In genomic region chr3:150357140-150357539, GRCh38 we compare ENCODE assay signal across 27 cellular contexts.
"Had no signal": no experiment of that assay in that cellular context is flagged by ENCODE, and none has a peak within 500 bp of the region (broad histone marks: within the 10 kb centered on the region; RNA-seq: fewer than 3 reads in every experiment).

No MANE protein-coding gene starts in this region.

- H3K36me3 ChIP-seq: brain microvascular endothelial cell, cardiac muscle cell, MG63, Peyer's patch had no signal

- H3K27me3 ChIP-seq: brain microvascular endothelial cell, cardiac muscle cell, MG63, Peyer's patch had no signal

- H3K27ac ChIP-seq: brain microvascular endothelial cell, cardiac muscle cell, KMS-11, Peyer's patch, RWPE1, VCaP had no signal

- H3K9ac ChIP-seq: KMS-11 had no signal

- DNase-seq: activated CD4-positive, alpha-beta memory T cell treated with anti-CD3 and anti-CD28 coated beads, Interleukin-2, amount 10 ng/mL, durations not matched to agents 7 days and 5 days; activated CD4-positive, alpha-beta T cell treated with anti-CD3 and anti-CD28 coated beads for 36 hours; activated CD4-positive, alpha-beta T cell treated with anti-CD3 and anti-CD28 coated beads, Interleukin-2, amount 50 U/mL, for 1 hour; activated CD4-positive, CD25-positive, alpha-beta regulatory T cell; activated gamma-delta T cell; activated naive CD4-positive, alpha-beta T cell treated with anti-CD3 and anti-CD28 coated beads for 36 hours; activated T-cell treated with anti-CD3 and anti-CD28 coated beads for 4 hours; activated T-cell treated with anti-CD3 and anti-CD28 coated beads, Interleukin-2, amount 50 U/mL, for 48 hours; brain microvascular endothelial cell; MG63; MV-4-11; NCI-H1092 treated with DMSO at 0.1 percent for 48 hours; NCI-H1436; NCI-H1694 treated with DMSO at 0.1 percent for 48 hours; NCI-H2029 treated with DMSO at 0.1 percent for 48 hours; NCI-H345; NCI-H510A; NCI-H82; Peyer's patch; SHP77 treated with DMSO at 0.1 percent for 48 hours; T-cell; T-helper 2 cell had no signal

- ATAC-seq: activated CD4-positive, alpha-beta T cell treated with anti-CD3 and anti-CD28 coated beads for 36 hours; activated T-helper 17 cell treated with anti-CD3 and anti-CD28 coated beads, Interleukin-2, amount 50 U/mL, for 72 hours; T-cell had no signal

- H3K4me2 ChIP-seq: KMS-11 had no signal

- H3K9me3 ChIP-seq: MG63, Peyer's patch had no signal

- H3K4me3 ChIP-seq: cardiac muscle cell, MG63, Peyer's patch had no signal

- H3K4me1 ChIP-seq: Peyer's patch had no signal
